Comparison of ENCODE assay signal across 22 cellular contexts in the genomic region with DNA sequence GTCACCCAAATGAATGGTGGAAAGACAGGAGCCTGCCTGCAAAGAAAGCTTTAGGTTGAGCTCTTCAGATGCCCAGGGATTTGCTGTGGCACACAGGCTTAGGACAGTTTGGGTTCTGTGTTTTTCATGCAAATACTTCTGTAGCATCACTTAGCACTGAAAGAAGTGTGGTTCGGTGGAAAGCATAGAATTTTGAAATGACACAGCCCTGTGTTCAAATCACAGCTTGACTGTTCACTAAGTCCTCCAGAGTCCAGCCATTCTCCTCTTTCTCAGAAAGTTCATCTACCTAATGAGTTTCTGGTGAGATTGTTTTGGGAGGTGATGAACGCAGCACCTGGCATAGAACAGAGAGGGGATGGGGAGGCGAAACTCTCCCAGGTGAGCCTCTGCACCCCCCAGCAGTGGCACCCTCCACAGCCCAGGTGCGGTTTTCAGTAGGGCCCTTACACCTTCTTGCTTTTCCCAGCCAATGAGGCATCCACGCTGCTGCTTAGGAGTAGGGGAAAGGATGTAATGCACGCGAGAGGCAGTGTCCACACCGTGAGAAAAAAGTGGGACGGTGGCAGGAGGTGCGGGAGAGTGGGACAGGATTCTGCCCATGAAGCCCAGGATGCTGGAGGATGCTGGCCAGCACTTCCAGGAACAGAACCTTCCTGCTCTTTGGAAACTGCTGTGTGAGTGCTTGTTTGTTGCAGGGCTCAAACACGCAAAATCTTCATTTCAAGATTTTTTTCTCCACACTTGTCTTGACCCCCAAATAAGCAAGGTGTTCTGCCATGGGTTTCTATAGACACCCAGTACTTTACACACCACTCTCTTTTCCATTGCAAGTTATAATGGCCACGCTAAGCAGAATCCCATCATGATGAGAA. TPM values are rescaled to one million over a fixed set of nuclear protein-coding genes. Genes with fewer than 3 reads are reported as not detected.
A peak's percentile ranks its signal among the peaks of the same experiment; 100 is the strongest.
DNase-seq lines count a peak whose midpoint lies in the region; ATAC-seq, FAIRE-seq and TF ChIP-seq lines count a peak whose summit lies in the region.
"Had no signal": no experiment of that assay in that cellular context is flagged by ENCODE, and none has a peak within 500 bp of the region (broad histone marks: within the 10 kb centered on the region; RNA-seq: fewer than 3 reads in every experiment).

No MANE protein-coding gene starts in this region.

- H3K9ac ChIP-seq in SK-N-SH, result no peak overlapping the region
- no peak overlapping the region for H3K9ac ChIP-seq in endothelial cell of umbilical vein (replicated peaks; ENCODE audit: extremely low read depth, insufficient read depth, low read length)
- H3K9ac ChIP-seq: GM23248 had no signal

- no peak overlapping the region for H3K4me3 Mint-ChIP-seq in T-helper 2 cell treated with Interferon-gamma antibody and Interleukin-4, amounts not matched to agents 5 μg/mL and 100 μg/mL, for 36 hours

- no peak for ATAC-seq in SK-N-SH treated with all-trans-retinoic acid at 6 μM for 48 hours

- H3K4me2 ChIP-seq in SK-N-SH, result no peak overlapping the region
- no peak overlapping the region for H3K4me2 ChIP-seq in endothelial cell of umbilical vein (ENCODE audit: insufficient read depth, low read length)

- H2AFZ ChIP-seq in SK-N-SH (ENCODE audit: low read depth), result no peak overlapping the region
- H2AFZ ChIP-seq in endothelial cell of umbilical vein (ENCODE audit: low read depth, low read length), result no peak overlapping the region
- H2AFZ ChIP-seq: GM23248 had no signal

- no peak for TF ChIP-seq EP300 in SK-N-SH (IDR thresholded peaks at IDR 0.05; ENCODE audit: borderline replicate concordance in 1 of 2, low read depth in 1 of 2, low read length in 1 of 2)
- no peak for TF ChIP-seq EP300 in sigmoid colon (IDR thresholded peaks at IDR 0.05)

- H3K9me3 ChIP-seq in SK-N-SH (no peaks in the 10 kb centered on the region), endothelial cell of umbilical vein (replicated peaks; ENCODE audit: control insufficient read depth, insufficient read depth, low read length) (no peaks in the 10 kb centered on the region), sigmoid colon (no peaks in the 10 kb centered on the region)

- TF ChIP-seq RAD21 in SK-N-SH (IDR thresholded peaks at IDR 0.05; ENCODE audit: low read length), result no peak

- TF ChIP-seq POLR2A in endothelial cell of umbilical vein (IDR thresholded peaks at IDR 0.05; ENCODE audit: low read depth, low read length) (no peak), sigmoid colon (IDR thresholded peaks at IDR 0.05) (no peak)

- WGBS in SK-N-SH (ENCODE audit: low lambda C conversion rate), result 8% methylated on average over 12 of the region's 12 CpGs
- 6 to 7% methylated on average over 12 of the region's 12 CpGs for WGBS in sigmoid colon, 2 donors

- dilution Hi-C loops in endothelial cell of umbilical vein (cut with MboI; ENCODE audit: extremely low pct_ligation_motif_present, low sequenced_read_pairs), result no loop called here

- peaks cover 3% of the 10 kb centered on the region for H3K4me1 Mint-ChIP-seq in T-helper 2 cell treated with Interferon-gamma antibody and Interleukin-4, amounts not matched to agents 5 μg/mL and 100 μg/mL, for 36 hours (ENCODE audit: low read depth)

- H3K27me3 ChIP-seq in SK-N-SH (ENCODE audit: insufficient read depth), result peaks cover 97% of the 10 kb centered on the region
- peaks cover 82 to 91% of the 10 kb centered on the region in 2 experiments for H3K27me3 ChIP-seq in endothelial cell of umbilical vein (ENCODE audit: control insufficient read depth in 2 of 2, insufficient read depth in 2 of 2, low read length in 2 of 2)
- peaks cover 85 to 100% (median 99%) of the 10 kb centered on the region in 3 donors for H3K27me3 ChIP-seq in sigmoid colon

- H3K27me3 Mint-ChIP-seq in T-helper 2 cell treated with Interferon-gamma antibody and Interleukin-4, amounts not matched to agents 5 μg/mL and 100 μg/mL, for 36 hours (ENCODE audit: low read depth), result peaks cover 91% of the 10 kb centered on the region

- no TSS peak for BruUV-seq in endothelial cell of umbilical vein (replicated peaks; lab: Mats Ljungman, UMichigan)

- no peaks in the 10 kb centered on the region for H3K79me2 ChIP-seq in SK-N-SH (ENCODE audit: insufficient read depth)
- no peaks in the 10 kb centered on the region for H3K79me2 ChIP-seq in endothelial cell of umbilical vein (ENCODE audit: control insufficient read depth, insufficient read depth, low read length)

- peaks cover 3% of the 10 kb centered on the region for H3F3A ChIP-seq in SK-N-SH (replicated peaks; ENCODE audit: insufficient read depth)

- POLR2A ChIA-PET in SK-N-SH (lab: Yijun Ruan, JAX) (no interaction called here), endothelial cell of umbilical vein (lab: Charles Lee) (no interaction called here)

- no peaks in the 10 kb centered on the region for H3K9me1 ChIP-seq in endothelial cell of umbilical vein (replicated peaks; ENCODE audit: control insufficient read depth, extremely low read depth, insufficient read depth, low read length)

- no peaks in the 10 kb centered on the region for H3K36me3 Mint-ChIP-seq in T-helper 2 cell treated with Interferon-gamma antibody and Interleukin-4, amounts not matched to agents 5 μg/mL and 100 μg/mL, for 36 hours (ENCODE audit: low read depth)
- H3K36me3 Mint-ChIP-seq: CD4-positive, alpha-beta memory T cell had no signal

- H4K20me1 ChIP-seq in SK-N-SH (ENCODE audit: insufficient read depth), result peaks cover 4% of the 10 kb centered on the region; the same call in 1 of the 2 replicates
- H4K20me1 ChIP-seq in endothelial cell of umbilical vein (replicated peaks; ENCODE audit: control insufficient read depth, extremely low read depth, insufficient read depth, low read length), result no peaks in the 10 kb centered on the region

- H3K4me1 ChIP-seq in SK-N-SH (ENCODE audit: control insufficient read depth in 1 of 2, insufficient read depth in 2 of 2, low read depth in 1 of 2, low read length in 1 of 2) (no peaks in the 10 kb centered on the region; a peak in 1 of 4 replicates), endothelial cell of umbilical vein (ENCODE audit: control insufficient read depth, extremely low read depth, insufficient read depth, low read length) (no peaks in the 10 kb centered on the region), sigmoid colon (peaks cover 0 to 29% (median 27%) of the 10 kb centered on the region in 4 donors)

- TF ChIP-seq CTCF in SK-N-SH (IDR thresholded peaks at IDR 0.05), result no peak
- TF ChIP-seq CTCF in endothelial cell of umbilical vein (IDR thresholded peaks at IDR 0.05; ENCODE audit: extremely low read depth in 1 of 2, insufficient read depth in 1 of 2, low read depth in 1 of 2, low read length in 2 of 2), result no peak
- no peak for TF ChIP-seq CTCF in sigmoid colon (IDR thresholded peaks at IDR 0.05)
- no peak for TF ChIP-seq CTCF in D721Med (IDR thresholded peaks at IDR 0.05; ENCODE audit: insufficient read depth, missing control alignments)

- H3K4me3 ChIP-seq in SK-N-SH (ENCODE audit: low read depth in 2 of 2, low read length in 1 of 2), result no peak overlapping the region
- no peak overlapping the region for H3K4me3 ChIP-seq in endothelial cell of umbilical vein (replicated peaks in 1 of 3; ENCODE audit: insufficient read depth in 1 of 3, low read depth in 1 of 3, low read length in 3 of 3)
- no peak overlapping the region for H3K4me3 ChIP-seq in sigmoid colon
- H3K4me3 ChIP-seq: GM23248 had no signal

- no peak for FAIRE-seq in endothelial cell of umbilical vein (lab: Jason Lieb, UNC)
- no peak for FAIRE-seq in D721Med (lab: Jason Lieb, UNC)
- FAIRE-seq: G401.6, GM18507 had no signal

- H3K36me3 ChIP-seq in SK-N-SH (replicated peaks in 1 of 2; ENCODE audit: control insufficient read depth in 1 of 2, insufficient read depth in 2 of 2, low read length in 1 of 2) (no peaks in the 10 kb centered on the region), endothelial cell of umbilical vein (ENCODE audit: control insufficient read depth in 2 of 2, extremely low read depth in 1 of 2, insufficient read depth in 2 of 2, low read length in 2 of 2) (no peaks in the 10 kb centered on the region), sigmoid colon (no peaks in the 10 kb centered on the region)

- no peaks in the 10 kb centered on the region for H3K9me2 ChIP-seq in SK-N-SH

- H3K27ac ChIP-seq in SK-N-SH (ENCODE audit: low read depth in 2 of 2, low read length in 1 of 2) (no peak overlapping the region), endothelial cell of umbilical vein (ENCODE audit: insufficient read depth, low read depth, low read length) (no peak overlapping the region), sigmoid colon (no peak overlapping the region)
- H3K27ac ChIP-seq: GM23248 had no signal

- no peaks in the 10 kb centered on the region for H3K9me3 Mint-ChIP-seq in T-helper 2 cell treated with Interferon-gamma antibody and Interleukin-4, amounts not matched to agents 5 μg/mL and 100 μg/mL, for 36 hours

- CTCF ChIA-PET in SK-N-SH (lab: Yijun Ruan, JAX), result interaction anchor here (1.0 to 1.7 kb wide), 2 partner anchors 56 to 90 kb away, joined by 3 to 5 read pairs; no protein-coding TSS in a partner anchor
- CTCF ChIA-PET in endothelial cell of umbilical vein (lab: Charles Lee), result no interaction called here

- H3K27ac Mint-ChIP-seq in T-helper 2 cell treated with Interferon-gamma antibody and Interleukin-4, amounts not matched to agents 5 μg/mL and 100 μg/mL, for 36 hours, result no peak overlapping the region
- H3K27ac Mint-ChIP-seq: CD4-positive, alpha-beta memory T cell had no signal

- DNase-seq in SK-N-SH (peak; percentile 25), HCEC 1CT (peak; percentile 2), endothelial cell of umbilical vein (ENCODE audit: low read depth, low spot score) (no peak), sigmoid colon (peak; percentile 17), NCI-H1048 (lab: John Stamatoyannopoulos, UW) (no peak), D721Med (ENCODE audit: insufficient read length, low spot score) (no peak)
- no peak for DNase-seq in T-helper 2 cell treated with Interferon-gamma antibody and Interleukin-4, amounts not matched to agents 5 μg/mL and 100 μg/mL, for 36 hours (ENCODE audit: low spot score)
- DNase-seq: 8988T; CD4-positive, alpha-beta memory T cell; DND-41; GM23248; KBM-7; MV-4-11; NCI-H1436 treated with DMSO at 0.1 percent for 48 hours; NCI-H2081 treated with DMSO at 0.1 percent for 48 hours; NK-92 treated with Interleukin-12 subunit alpha and Interleukin-12 subunit beta, amount 100 ng/mL, for 24 hours; SIG-M5 had no signal

- intact Hi-C loops in endothelial cell of umbilical vein (cut with micrococcal nuclease), result no loop called here
- intact Hi-C loops in sigmoid colon (cut with DNase I), result no loop called here

RNA-seq across cellular contexts. Expression of a gene that starts 11.6 kb away (rescaled TPM):
- polyA plus RNA-seq in SK-N-SH (2012; rRNA removed) (0.02 TPM in 1 of 2 replicates, not detected in the other), endothelial cell of umbilical vein (not detected in 2 replicates), sigmoid colon (not detected)
- 0.01 TPM in 1 of 2 replicates, not detected in the other for polyA plus RNA-seq in SK-N-SH (2012; cell fraction: cytosol; rRNA removed)
- polyA plus RNA-seq in SK-N-SH (2012; cell fraction: nucleus; rRNA removed), result 0.01 TPM in 1 of 2 replicates, not detected in the other
- total RNA-seq in endothelial cell of umbilical vein (not detected in 2 replicates), sigmoid colon (under 1 TPM in 2 of 4 donors, not detected in 2; 0.14 to 0.16 TPM)
- not detected in 2 replicates for polyA plus RNA-seq in endothelial cell of umbilical vein (2011; cell fraction: cytosol; rRNA removed)
- polyA plus RNA-seq in endothelial cell of umbilical vein (2011; cell fraction: nucleus; rRNA removed), result not detected in 2 replicates
- not detected in 2 replicates for polyA plus RNA-seq in endothelial cell of umbilical vein (2012)
- polyA minus RNA-seq in endothelial cell of umbilical vein, result not detected in 2 replicates
- not detected for polyA minus RNA-seq in endothelial cell of umbilical vein (2011; cell fraction: cytosol; rRNA and poly(A)+ RNA removed)
- polyA minus RNA-seq in endothelial cell of umbilical vein (2011; cell fraction: nucleus; rRNA and poly(A)+ RNA removed), result not detected in 2 replicates
- total RNA-seq: CD4-positive, alpha-beta memory T cell; GM23248; OCI-LY7 had no signal
- polyA plus RNA-seq: BJ; CD4-positive, alpha-beta memory T cell; GM23248 had no signal

Comparison
In these comparisons a context has a peak if more than half of its experiments do, and no peak if none do; other contexts are left out.
1. DNase-seq: peak in SK-N-SH (single experiment), HCEC 1CT (single experiment) and sigmoid colon (single experiment); none in endothelial cell of umbilical vein (single experiment), T-helper 2 cell treated with Interferon-gamma antibody and Interleukin-4, amounts not matched to agents 5 μg/mL and 100 μg/mL, for 36 hours (single experiment), NCI-H1048 (single experiment) and D721Med (single experiment).